ENCODE assay signal across 24 cellular contexts in genomic region chr12:68769941-68770340, GRCh38.
"Had no signal": no experiment of that assay in that cellular context is flagged by ENCODE, and none has a peak within 500 bp of the region (broad histone marks: within the 10 kb centered on the region; RNA-seq: fewer than 3 reads in every experiment).

No MANE protein-coding gene starts in this region.

- H3K9me3 Mint-ChIP-seq: central memory CD8-positive, alpha-beta T cell had no signal

- H3K4me3 ChIP-seq: breast epithelium, dorsolateral prefrontal cortex, esophagus muscularis mucosa, left ventricle myocardium inferior, sigmoid colon, smooth muscle cell, upper lobe of right lung had no signal

- H3K9me3 ChIP-seq: breast epithelium, esophagus muscularis mucosa, left ventricle myocardium inferior, sigmoid colon, upper lobe of right lung had no signal

- FAIRE-seq: colon, frontal cortex, TTC549 had no signal

- H3K27ac Mint-ChIP-seq: activated naive CD8-positive, alpha-beta T cell had no signal

- H3K4me2 ChIP-seq: smooth muscle cell had no signal

- H3K4me1 ChIP-seq: breast epithelium, esophagus muscularis mucosa, left ventricle myocardium inferior, parathyroid adenoma, sigmoid colon, upper lobe of right lung had no signal

- DNase-seq: activated gamma-delta T cell treated with Interleukin-2 at 50 U/mL for 16 hours; activated T-cell treated with anti-CD3 and anti-CD28 coated beads, Interleukin-2, amount 50 U/mL, for 1 hour; amniotic stem cell; dorsolateral prefrontal cortex; head of caudate nucleus; hypothalamus; left ventricle myocardium inferior; midbrain; nucleus accumbens; sigmoid colon; stimulated activated CD4-positive, alpha-beta T cell treated with anti-CD3 and anti-CD28 coated beads, Interleukin-15, amount 100 ng/mL, for 24 hours; stimulated activated CD4-positive, alpha-beta T cell treated with anti-CD3 and anti-CD28 coated beads, Interleukin-2, amount 100 ng/mL, for 48 hours; stimulated activated CD8-positive, alpha-beta memory T cell treated with anti-CD3 and anti-CD28 coated beads, Interleukin-4, amount 100 ng/mL, for 48 hours; stimulated activated naive CD4-positive, alpha-beta T cell; upper lobe of right lung had no signal

- H3K4me3 Mint-ChIP-seq: activated naive CD8-positive, alpha-beta T cell; central memory CD8-positive, alpha-beta T cell had no signal

- H3K27ac ChIP-seq: breast epithelium, dorsolateral prefrontal cortex, esophagus muscularis mucosa, left ventricle myocardium inferior, parathyroid adenoma, sigmoid colon, upper lobe of right lung had no signal

- ATAC-seq: upper lobe of right lung had no signal

- H2AFZ ChIP-seq: parathyroid adenoma had no signal

- H3K36me3 ChIP-seq: breast epithelium had no signal

- H3K9ac ChIP-seq: parathyroid adenoma had no signal

- H3K79me2 ChIP-seq: parathyroid adenoma had no signal

- H3K27me3 ChIP-seq: breast epithelium, dorsolateral prefrontal cortex, esophagus muscularis mucosa, sigmoid colon, upper lobe of right lung had no signal

- H3K27me3 Mint-ChIP-seq: activated naive CD8-positive, alpha-beta T cell; central memory CD8-positive, alpha-beta T cell had no signal
